In the genomic region with DNA sequence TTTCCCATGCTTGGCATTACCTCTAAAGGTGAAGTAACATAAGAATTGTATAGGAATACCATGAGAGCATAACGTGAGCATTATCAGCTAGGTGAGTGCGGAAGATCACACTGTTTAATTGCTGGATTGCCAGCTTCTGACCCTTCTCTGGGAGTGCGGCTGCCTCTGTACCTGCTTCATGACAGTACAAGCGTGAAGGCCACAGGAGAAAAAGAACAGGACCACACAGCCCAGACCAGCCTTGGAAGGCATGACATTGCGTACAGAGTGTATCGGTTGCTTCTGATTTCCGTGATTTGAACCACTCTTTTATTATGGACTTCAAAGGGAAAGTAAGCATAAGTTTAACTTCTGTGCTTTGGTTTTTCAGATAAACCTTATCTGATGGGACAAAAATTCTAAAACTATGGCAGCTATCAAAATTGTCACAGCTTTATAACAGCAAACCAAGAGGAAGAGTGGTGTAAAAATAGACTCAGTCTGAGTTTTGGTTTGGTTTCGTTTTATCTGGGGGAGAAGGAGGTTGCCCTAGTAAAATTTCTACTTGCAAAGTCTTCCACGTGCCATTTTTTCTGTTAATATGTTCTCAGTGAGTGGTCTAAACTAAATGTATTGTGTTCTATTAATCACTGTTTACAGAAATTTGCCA, we compare ENCODE assay signal across 12 cellular contexts.
DNase-seq lines count a peak whose midpoint lies in the region; ATAC-seq and TF ChIP-seq lines count a peak whose summit lies in the region.
"Had no signal": no experiment of that assay in that cellular context is flagged by ENCODE, and none has a peak within 500 bp of the region (broad histone marks: within the 10 kb centered on the region; RNA-seq: fewer than 3 reads in every experiment).

No MANE protein-coding gene starts in this region.

- no peaks in the 10 kb centered on the region for H3K9me3 ChIP-seq in osteoblast (ENCODE audit: low read depth, low read length)
- H3K9me3 ChIP-seq: heart right ventricle had no signal

- peak overlapping the region; percentile 49 for H3K4me3 ChIP-seq in osteoblast (ENCODE audit: insufficient read depth, low read length)

- no peak overlapping the region for H3K27ac ChIP-seq in osteoblast (ENCODE audit: low read depth, low read length)

- peak overlapping the region; percentile 26 for H2AFZ ChIP-seq in osteoblast (ENCODE audit: low read length)

- no peaks in the 10 kb centered on the region for H3K36me3 ChIP-seq in osteoblast (ENCODE audit: insufficient read depth, low read length)

- H3K9me3 Mint-ChIP-seq in activated naive CD8-positive, alpha-beta T cell (ENCODE audit: low read depth), result no peaks in the 10 kb centered on the region

- H3K4me2 ChIP-seq in osteoblast (ENCODE audit: insufficient read depth, low read length), result peak overlapping the region; percentile 73

- DNase-seq in osteoblast (ENCODE audit: insufficient read length, low spot score, missing footprints), result no peak
- DNase-seq in NK-92 treated with Interleukin-12 subunit alpha and Interleukin-12 subunit beta, amount 100 ng/mL, for 24 hours (lab: John Stamatoyannopoulos, UW), result no peak
- no peak for DNase-seq in activated CD4-positive, alpha-beta T cell treated with anti-CD3 and anti-CD28 coated beads, Interleukin-2, amount 50 U/mL, for 4 hours
- DNase-seq in superior temporal gyrus (ENCODE audit: extremely low spot score), result no peak
- DNase-seq: amniotic stem cell, heart right ventricle, NCI-H1417, SW 1271 had no signal

- ATAC-seq in GM18868 (IDR thresholded peaks at IDR 0.05; ENCODE audit: unreplicated experiment) (peak; percentile 41), HG02678 (IDR thresholded peaks at IDR 0.05; ENCODE audit: unreplicated experiment) (peak; percentile 49), HG03520 (IDR thresholded peaks at IDR 0.05; ENCODE audit: unreplicated experiment) (no peak)

- no peaks in the 10 kb centered on the region for H3K27me3 Mint-ChIP-seq in activated naive CD8-positive, alpha-beta T cell

- peak overlapping the region; percentile 38 for H3K27ac Mint-ChIP-seq in activated naive CD8-positive, alpha-beta T cell

- no peaks in the 10 kb centered on the region for H4K20me1 ChIP-seq in osteoblast (ENCODE audit: insufficient read depth, low read length)

- no peaks in the 10 kb centered on the region for H3K27me3 ChIP-seq in osteoblast (ENCODE audit: insufficient read depth, low read length)
- H3K27me3 ChIP-seq: heart right ventricle had no signal

- H3K36me3 Mint-ChIP-seq in activated naive CD8-positive, alpha-beta T cell, result peaks cover 11% of the 10 kb centered on the region

- TF ChIP-seq CTCF in osteoblast (IDR thresholded peaks at IDR 0.05; ENCODE audit: extremely low read depth, low read depth, low read length), result no peak

- H3K79me2 ChIP-seq in osteoblast (ENCODE audit: insufficient read depth, low read length), result peaks cover 5% of the 10 kb centered on the region

- H3K4me3 Mint-ChIP-seq in activated naive CD8-positive, alpha-beta T cell, result peak overlapping the region; percentile 83

- H3K4me1 ChIP-seq in osteoblast (ENCODE audit: insufficient read depth, low read length), result peaks cover 14% of the 10 kb centered on the region

- H3K4me1 Mint-ChIP-seq in activated naive CD8-positive, alpha-beta T cell (ENCODE audit: low read depth), result peaks cover 44% of the 10 kb centered on the region
